ENCODE assay signal across 8 cellular contexts in the genomic region with DNA sequence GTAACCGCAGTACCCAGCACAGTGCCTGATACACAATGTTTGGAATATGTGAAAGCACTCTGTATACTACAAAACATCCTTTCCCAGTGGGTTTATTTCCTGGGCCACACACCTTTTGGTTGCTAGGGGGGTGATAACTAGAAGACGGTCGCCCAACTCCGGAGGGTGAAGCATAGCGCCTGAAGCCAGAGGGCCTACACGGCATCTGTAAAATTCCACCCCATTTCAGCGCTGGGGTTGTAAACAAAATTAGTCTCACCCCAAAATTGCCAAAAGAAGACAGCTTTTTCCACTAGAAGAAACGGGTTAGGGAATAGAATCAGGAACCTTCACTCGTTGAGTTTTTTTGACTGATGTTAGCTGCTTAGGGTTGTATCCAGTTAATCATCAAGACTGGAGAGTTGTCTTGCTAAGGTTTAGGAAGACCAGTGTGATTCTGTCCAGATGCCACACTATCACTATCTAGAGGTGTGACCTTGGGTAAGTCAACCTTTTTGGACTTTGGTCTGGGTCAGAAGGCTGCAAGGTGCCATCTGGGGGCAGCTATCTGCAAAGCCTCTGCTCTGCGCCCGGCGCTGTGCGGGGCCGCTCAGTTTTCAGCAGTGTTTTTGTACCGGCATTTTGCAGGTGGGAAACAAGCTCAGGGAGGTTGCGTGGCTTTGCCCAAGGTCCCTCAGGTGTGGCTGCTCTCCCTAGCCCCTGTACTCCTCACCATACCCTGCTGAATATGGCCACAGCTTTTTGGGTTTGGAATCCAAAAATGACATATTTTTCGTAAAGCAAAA. TPM values are rescaled to one million over a fixed set of nuclear protein-coding genes. Genes with fewer than 3 reads are reported as not detected.
DNase-seq lines count a peak whose midpoint lies in the region; ATAC-seq, FAIRE-seq and TF ChIP-seq lines count a peak whose summit lies in the region.

No MANE protein-coding gene starts in this region.

- H3K36me3 Mint-ChIP-seq in activated CD4-positive, alpha-beta T cell treated with anti-CD3 and anti-CD28 coated beads for 36 hours (ENCODE audit: low read depth) = peaks cover 1% of the 10 kb centered on the region

- no peak overlapping the region for H2AFZ ChIP-seq in HepG2 (ENCODE audit: low read length)

- intact Hi-C loops in activated CD4-positive, alpha-beta T cell treated with anti-CD3 and anti-CD28 coated beads for 36 hours (cut with DNase I, micrococcal nuclease) = no loop called here
- intact Hi-C loops in HepG2 (cut with micrococcal nuclease; ENCODE audit: unreplicated experiment) = loop anchor here (5.0 kb wide), 2 partner anchors 271 to 359 kb away; a partner anchor contains a TSS
- intact Hi-C loops in testis (cut with DNase I; ENCODE audit: low total_unique reads) = no loop called here

- peak overlapping the region; percentile 86 for H3K27ac Mint-ChIP-seq in activated CD4-positive, alpha-beta T cell treated with anti-CD3 and anti-CD28 coated beads for 36 hours

- H3K4me3 ChIP-seq in HepG2 (replicated peaks in 1 of 3; ENCODE audit: insufficient read depth in 1 of 3, low read depth in 2 of 3, low read length in 3 of 3) (peak overlapping the region; percentile 72 to 85 (median 74)), testis (peak overlapping the region in 1 of 2 donors; percentile 85)

- no peaks in the 10 kb centered on the region for H3K36me3 ChIP-seq in HepG2 (replicated peaks in 1 of 2; ENCODE audit: control insufficient read depth in 1 of 2, insufficient read depth in 2 of 2, low read length in 2 of 2)
- no peaks in the 10 kb centered on the region for H3K36me3 ChIP-seq in testis (ENCODE audit: low read depth, missing control alignments)

- no peak for DNase-seq in activated CD4-positive, alpha-beta T cell treated with anti-CD3 and anti-CD28 coated beads for 36 hours
- DNase-seq in activated CD4-positive, alpha-beta T cell treated with anti-CD3 and anti-CD28 coated beads for 1 hour = no peak
- DNase-seq in HepG2 (ENCODE audit: low spot score) (peak; percentile 83), testis (no peak), RPMI8226 (no peak)
- no peak for DNase-seq in stimulated activated CD4-positive, alpha-beta T cell treated with anti-CD3 and anti-CD28 coated beads, Interleukin-2, amount 100 ng/mL, for 48 hours
- DNase-seq in stimulated activated CD4-positive, alpha-beta T cell treated with anti-CD3 and anti-CD28 coated beads, Interleukin-15, amount 100 ng/mL, for 24 hours = no peak

- 0% methylated on average over 12 of the region's 17 CpGs for WGBS in HepG2 (ENCODE audit: low lambda C conversion rate)
- WGBS in testis, 2 donors = 53 to 54% methylated on average over 17 of the region's 17 CpGs

- FAIRE-seq in HepG2 (lab: Jason Lieb, UNC) = peak; percentile 55

- no peak for TF ChIP-seq RAD21 in HepG2 (CRISPR knock-in tag; IDR thresholded peaks at IDR 0.05)

- TF ChIP-seq EP300 in HepG2 (IDR thresholded peaks at IDR 0.05; ENCODE audit: low read depth in 2 of 2, low read length in 2 of 2) (peak in 1 of 2 experiments; percentile 77; a peak in 2 of 4 replicates), HepG2 (CRISPR knock-in tag; IDR thresholded peaks at IDR 0.05; ENCODE audit: borderline replicate concordance) (peak; percentile 56; the same call in 1 of the 2 replicates)

- TF ChIP-seq CTCF in HepG2 (CRISPR knock-in tag; IDR thresholded peaks at IDR 0.05) = peak; percentile 62
- TF ChIP-seq CTCF in testis (IDR thresholded peaks at IDR 0.05) = no peak

- H3K4me1 ChIP-seq in HepG2 (ENCODE audit: insufficient read depth, low read length) = peaks cover 62% of the 10 kb centered on the region
- peaks cover 52% of the 10 kb centered on the region for H3K4me1 ChIP-seq in testis

- no peaks in the 10 kb centered on the region for H3K27me3 Mint-ChIP-seq in activated CD4-positive, alpha-beta T cell treated with anti-CD3 and anti-CD28 coated beads for 36 hours

- H3K4me3 Mint-ChIP-seq in activated CD4-positive, alpha-beta T cell treated with anti-CD3 and anti-CD28 coated beads for 36 hours = peak overlapping the region; percentile 87

- peak overlapping the region; percentile 93 for H3K27ac ChIP-seq in angular gyrus (ENCODE audit: low read depth, low read length)
- peak overlapping the region; percentile 96 for H3K27ac ChIP-seq in HepG2 (ENCODE audit: extremely low read length, insufficient read depth, low read length)
- peak overlapping the region; percentile 92 to 98 for H3K27ac ChIP-seq in testis

- no peaks in the 10 kb centered on the region for H3K9me3 Mint-ChIP-seq in activated CD4-positive, alpha-beta T cell treated with anti-CD3 and anti-CD28 coated beads for 36 hours (ENCODE audit: low read depth)

- no peak for ATAC-seq in activated CD4-positive, alpha-beta T cell treated with anti-CD3 and anti-CD28 coated beads for 36 hours
- ATAC-seq in HepG2 = peak; percentile 53

- H4K20me1 ChIP-seq in HepG2 (ENCODE audit: insufficient read depth, low read length) = no peaks in the 10 kb centered on the region

- BruUV-seq in HepG2 (replicated peaks; lab: Mats Ljungman, UMichigan) = TSS peak; percentile 50

- peaks cover 7% of the 10 kb centered on the region for H3K79me2 ChIP-seq in HepG2 (ENCODE audit: insufficient read depth, low read length)

- H3K4me2 ChIP-seq in HepG2 (ENCODE audit: low read depth, low read length) = peak overlapping the region; percentile 96

- in situ Hi-C loops in HepG2 (cut with HindIII; ENCODE audit: extremely low pct_ligation_motif_present, low pct_unique_long_range_greater_than_20kb) = no loop called here

- H3K4me1 Mint-ChIP-seq in activated CD4-positive, alpha-beta T cell treated with anti-CD3 and anti-CD28 coated beads for 36 hours = peaks cover 44% of the 10 kb centered on the region

- peak; percentile 65 to 83 for TF ChIP-seq POLR2A in HepG2 (IDR thresholded peaks at IDR 0.05; ENCODE audit: insufficient read depth in 1 of 2, low read depth in 2 of 2, low read length in 2 of 2)
- TF ChIP-seq POLR2A in testis (IDR thresholded peaks at IDR 0.05) = no peak

- POLR2A ChIA-PET in activated CD4-positive, alpha-beta T cell treated with anti-CD3 and anti-CD28 coated beads for 36 hours (lab: Charles Lee) = interaction anchor here (0.6 kb wide), 1 partner anchor 1025 kb away, joined by 9 read pairs; no protein-coding TSS in a partner anchor
- POLR2A ChIA-PET in HepG2 (lab: Yijun Ruan, JAX) = interaction anchor here (0.6 to 2.9 kb wide), 15 partner anchors 12 to 614 kb away, joined by 3 to 14 read pairs (median 4); a partner anchor contains a TSS

- CTCF ChIA-PET in activated CD4-positive, alpha-beta T cell treated with anti-CD3 and anti-CD28 coated beads for 36 hours (lab: Charles Lee) = interaction anchor here (0.5 to 1.2 kb wide), 5 partner anchors 16 to 273 kb away, joined by 3 to 4 read pairs (median 4); a partner anchor contains a TSS
- CTCF ChIA-PET in HepG2 (lab: Yijun Ruan, JAX; ENCODE audit: low intra/inter-chr PET ratio, low total read pairs) = no interaction called here

- H3K9me3 ChIP-seq in HepG2 (ENCODE audit: low read length) = no peaks in the 10 kb centered on the region
- H3K9me3 ChIP-seq in testis = no peaks in the 10 kb centered on the region

- H3K9ac ChIP-seq in HepG2 (ENCODE audit: insufficient read depth, low read depth, low read length) = peak overlapping the region; percentile 98

- H3K27me3 ChIP-seq in HepG2 (ENCODE audit: control insufficient read depth in 1 of 2, insufficient read depth in 2 of 2, low read length in 2 of 2) (no peaks in the 10 kb centered on the region; a peak in 1 of 5 replicates), testis (no peaks in the 10 kb centered on the region)

RNA-seq across cellular contexts. Expression of a gene that starts 1.3 kb away (rescaled TPM):
- total RNA-seq in activated CD4-positive, alpha-beta T cell treated with anti-CD3 and anti-CD28 coated beads for 36 hours = 10 to 100 TPM; 15.4 to 16.4 TPM
- total RNA-seq in HepG2 (2016; rRNA removed; fragmentation: Illumina TruSeq; extraction: Trizol) (8.2 and 12.8 TPM in 2 replicates), testis (10 to 100 TPM; 41.4 to 55.4 TPM)
- 9.1 and 10.6 TPM in 2 replicates for total RNA-seq in HepG2 (2016; cell fraction: cytosol; rRNA removed; fragmentation: Illumina TruSeq; extraction: Trizol; ENCODE audit: low read depth)
- 8.4 and 10.7 TPM in 2 replicates for total RNA-seq in HepG2 (2016; cell fraction: insoluble cytoplasmic fraction; rRNA removed; fragmentation: Illumina TruSeq; extraction: Trizol)
- 9.6 and 11.1 TPM in 2 replicates for total RNA-seq in HepG2 (2016; cell fraction: membrane; rRNA removed; fragmentation: Illumina TruSeq; extraction: Trizol)
- 11.5 and 11.8 TPM in 2 replicates for total RNA-seq in HepG2 (2016; cell fraction: nucleus; rRNA removed; fragmentation: Illumina TruSeq; extraction: Trizol)
- polyA plus RNA-seq in HepG2 (2011; rRNA removed) (9.3 and 11.1 TPM in 2 replicates), testis (ENCODE audit: insufficient read depth, low read depth, low replicate concordance) (59.0 TPM)
- 5.1 and 6.1 TPM in 2 replicates for polyA plus RNA-seq in HepG2 (2011; cell fraction: cytosol; rRNA removed)
- polyA plus RNA-seq in HepG2 (2011; cell fraction: nucleus; rRNA removed) = 26.5 and 27.5 TPM in 2 replicates
- polyA plus RNA-seq in HepG2 (2012) = 4.2 and 5.2 TPM in 2 replicates
- polyA plus RNA-seq in HepG2 (2016; cell fraction: cytosol; fragmentation: Illumina TruSeq; extraction: Trizol; ENCODE audit: low read depth) = 1.3 and 1.6 TPM in 2 replicates
- 5.7 and 6.5 TPM in 2 replicates for polyA plus RNA-seq in HepG2 (2016; cell fraction: insoluble cytoplasmic fraction; fragmentation: Illumina TruSeq; extraction: Trizol; ENCODE audit: low read depth)
- polyA plus RNA-seq in HepG2 (2016; cell fraction: membrane; fragmentation: Illumina TruSeq; extraction: Trizol; ENCODE audit: low read depth) = 3.0 and 4.1 TPM in 2 replicates
- polyA plus RNA-seq in HepG2 (2016; cell fraction: nucleus; fragmentation: Illumina TruSeq; extraction: Trizol; ENCODE audit: insufficient read depth, low read depth) = 33.2 and 35.7 TPM in 2 replicates
- polyA minus RNA-seq in HepG2 (2011; rRNA and poly(A)+ RNA removed; ENCODE audit: low replicate concordance) = 7.4 and 14.9 TPM in 2 replicates
- polyA minus RNA-seq in HepG2 (2011; cell fraction: cytosol; rRNA and poly(A)+ RNA removed) = 4.6 and 4.8 TPM in 2 replicates
- polyA minus RNA-seq in HepG2 (2011; cell fraction: nucleus; rRNA and poly(A)+ RNA removed) = 11.6 and 11.8 TPM in 2 replicates

RNA-seq across cellular contexts. Expression of a gene that starts 15.9 kb away (rescaled TPM):
- 1 to 10 TPM; 6.5 to 6.6 TPM for total RNA-seq in activated CD4-positive, alpha-beta T cell treated with anti-CD3 and anti-CD28 coated beads for 36 hours
- 11.8 and 15.3 TPM in 2 replicates for total RNA-seq in HepG2 (2016; rRNA removed; fragmentation: Illumina TruSeq; extraction: Trizol)
- total RNA-seq in HepG2 (2016; cell fraction: cytosol; rRNA removed; fragmentation: Illumina TruSeq; extraction: Trizol; ENCODE audit: low read depth) = 7.0 and 12.1 TPM in 2 replicates
- total RNA-seq in HepG2 (2016; cell fraction: insoluble cytoplasmic fraction; rRNA removed; fragmentation: Illumina TruSeq; extraction: Trizol) = 10.5 and 15.8 TPM in 2 replicates
- total RNA-seq in HepG2 (2016; cell fraction: membrane; rRNA removed; fragmentation: Illumina TruSeq; extraction: Trizol) = 15.2 and 16.8 TPM in 2 replicates
- total RNA-seq in HepG2 (2016; cell fraction: nucleus; rRNA removed; fragmentation: Illumina TruSeq; extraction: Trizol) = 26.0 and 26.9 TPM in 2 replicates
- 16.9 and 17.6 TPM in 2 replicates for polyA plus RNA-seq in HepG2 (2011; rRNA removed)
- polyA plus RNA-seq in HepG2 (2011; cell fraction: cytosol; rRNA removed) = 10.7 and 15.6 TPM in 2 replicates
- polyA plus RNA-seq in HepG2 (2011; cell fraction: nucleus; rRNA removed) = 56.1 and 57.8 TPM in 2 replicates
- 7.0 and 8.7 TPM in 2 replicates for polyA plus RNA-seq in HepG2 (2012)
- polyA plus RNA-seq in HepG2 (2016; cell fraction: cytosol; fragmentation: Illumina TruSeq; extraction: Trizol; ENCODE audit: low read depth) = 13.9 and 14.7 TPM in 2 replicates
- polyA plus RNA-seq in HepG2 (2016; cell fraction: insoluble cytoplasmic fraction; fragmentation: Illumina TruSeq; extraction: Trizol; ENCODE audit: low read depth) = 15.1 and 15.7 TPM in 2 replicates
- 19.4 and 21.3 TPM in 2 replicates for polyA plus RNA-seq in HepG2 (2016; cell fraction: membrane; fragmentation: Illumina TruSeq; extraction: Trizol; ENCODE audit: low read depth)
- polyA plus RNA-seq in HepG2 (2016; cell fraction: nucleus; fragmentation: Illumina TruSeq; extraction: Trizol; ENCODE audit: insufficient read depth, low read depth) = 51.9 and 52.5 TPM in 2 replicates
- 4.3 and 8.7 TPM in 2 replicates for polyA minus RNA-seq in HepG2 (2011; rRNA and poly(A)+ RNA removed; ENCODE audit: low replicate concordance)
- 5.2 and 5.4 TPM in 2 replicates for polyA minus RNA-seq in HepG2 (2011; cell fraction: cytosol; rRNA and poly(A)+ RNA removed)
- polyA minus RNA-seq in HepG2 (2011; cell fraction: nucleus; rRNA and poly(A)+ RNA removed) = 29.5 and 42.1 TPM in 2 replicates
- total RNA-seq in testis = 100 to 1,000 TPM; 157 to 188 TPM
- 171 TPM for polyA plus RNA-seq in testis (ENCODE audit: insufficient read depth, low read depth, low replicate concordance)

RNA-seq across cellular contexts. Expression of a gene that starts 41.8 kb away (rescaled TPM):
- 10 to 100 TPM; 47.0 to 51.4 TPM for total RNA-seq in activated CD4-positive, alpha-beta T cell treated with anti-CD3 and anti-CD28 coated beads for 36 hours
- total RNA-seq in HepG2 (2016; rRNA removed; fragmentation: Illumina TruSeq; extraction: Trizol) (42.8 and 59.7 TPM in 2 replicates), testis (10 to 100 TPM; 55.1 to 70.1 TPM)
- 9.8 and 10.7 TPM in 2 replicates for total RNA-seq in HepG2 (2016; cell fraction: cytosol; rRNA removed; fragmentation: Illumina TruSeq; extraction: Trizol; ENCODE audit: low read depth)
- 42.0 and 63.9 TPM in 2 replicates for total RNA-seq in HepG2 (2016; cell fraction: insoluble cytoplasmic fraction; rRNA removed; fragmentation: Illumina TruSeq; extraction: Trizol)
- total RNA-seq in HepG2 (2016; cell fraction: membrane; rRNA removed; fragmentation: Illumina TruSeq; extraction: Trizol) = 19.4 and 21.7 TPM in 2 replicates
- total RNA-seq in HepG2 (2016; cell fraction: nucleus; rRNA removed; fragmentation: Illumina TruSeq; extraction: Trizol) = 14.1 and 15.2 TPM in 2 replicates
- polyA plus RNA-seq in HepG2 (2011; rRNA removed) (30.9 and 32.8 TPM in 2 replicates), testis (ENCODE audit: insufficient read depth, low read depth, low replicate concordance) (80.6 TPM)
- 37.0 and 48.8 TPM in 2 replicates for polyA plus RNA-seq in HepG2 (2011; cell fraction: cytosol; rRNA removed)
- polyA plus RNA-seq in HepG2 (2011; cell fraction: nucleus; rRNA removed) = 9.4 and 12.4 TPM in 2 replicates
- 22.1 and 22.3 TPM in 2 replicates for polyA plus RNA-seq in HepG2 (2012)
- 14.5 and 14.8 TPM in 2 replicates for polyA plus RNA-seq in HepG2 (2016; cell fraction: cytosol; fragmentation: Illumina TruSeq; extraction: Trizol; ENCODE audit: low read depth)
- polyA plus RNA-seq in HepG2 (2016; cell fraction: insoluble cytoplasmic fraction; fragmentation: Illumina TruSeq; extraction: Trizol; ENCODE audit: low read depth) = 70.2 and 75.7 TPM in 2 replicates
- 15.8 and 20.2 TPM in 2 replicates for polyA plus RNA-seq in HepG2 (2016; cell fraction: membrane; fragmentation: Illumina TruSeq; extraction: Trizol; ENCODE audit: low read depth)
- polyA plus RNA-seq in HepG2 (2016; cell fraction: nucleus; fragmentation: Illumina TruSeq; extraction: Trizol; ENCODE audit: insufficient read depth, low read depth) = 24.1 and 25.0 TPM in 2 replicates
- 47.0 and 60.6 TPM in 2 replicates for polyA minus RNA-seq in HepG2 (2011; rRNA and poly(A)+ RNA removed; ENCODE audit: low replicate concordance)
- polyA minus RNA-seq in HepG2 (2011; cell fraction: cytosol; rRNA and poly(A)+ RNA removed) = 13.5 and 13.8 TPM in 2 replicates
- 17.0 and 18.9 TPM in 2 replicates for polyA minus RNA-seq in HepG2 (2011; cell fraction: nucleus; rRNA and poly(A)+ RNA removed)

RNA-seq across cellular contexts. Expression of a gene that starts 41.9 kb away (rescaled TPM):
- 1 to 10 TPM; 5.6 to 6.9 TPM for total RNA-seq in activated CD4-positive, alpha-beta T cell treated with anti-CD3 and anti-CD28 coated beads for 36 hours
- 5.7 and 13.6 TPM in 2 replicates for total RNA-seq in HepG2 (2016; rRNA removed; fragmentation: Illumina TruSeq; extraction: Trizol)
- 1.9 and 2.0 TPM in 2 replicates for total RNA-seq in HepG2 (2016; cell fraction: cytosol; rRNA removed; fragmentation: Illumina TruSeq; extraction: Trizol; ENCODE audit: low read depth)
- 7.0 and 9.8 TPM in 2 replicates for total RNA-seq in HepG2 (2016; cell fraction: insoluble cytoplasmic fraction; rRNA removed; fragmentation: Illumina TruSeq; extraction: Trizol)
- total RNA-seq in HepG2 (2016; cell fraction: membrane; rRNA removed; fragmentation: Illumina TruSeq; extraction: Trizol) = 2.6 and 5.0 TPM in 2 replicates
- 7.5 and 9.3 TPM in 2 replicates for total RNA-seq in HepG2 (2016; cell fraction: nucleus; rRNA removed; fragmentation: Illumina TruSeq; extraction: Trizol)
- 3.5 and 4.6 TPM in 2 replicates for polyA plus RNA-seq in HepG2 (2011; rRNA removed)
- polyA plus RNA-seq in HepG2 (2011; cell fraction: cytosol; rRNA removed) = 2.6 and 2.7 TPM in 2 replicates
- 7.3 and 11.9 TPM in 2 replicates for polyA plus RNA-seq in HepG2 (2011; cell fraction: nucleus; rRNA removed)
- polyA plus RNA-seq in HepG2 (2012) = 3.2 and 3.8 TPM in 2 replicates
- 0.25 and 0.41 TPM in 2 replicates for polyA plus RNA-seq in HepG2 (2016; cell fraction: cytosol; fragmentation: Illumina TruSeq; extraction: Trizol; ENCODE audit: low read depth)
- polyA plus RNA-seq in HepG2 (2016; cell fraction: insoluble cytoplasmic fraction; fragmentation: Illumina TruSeq; extraction: Trizol; ENCODE audit: low read depth) = 3.3 and 5.5 TPM in 2 replicates
- polyA plus RNA-seq in HepG2 (2016; cell fraction: membrane; fragmentation: Illumina TruSeq; extraction: Trizol; ENCODE audit: low read depth) = 0.94 and 1.0 TPM in 2 replicates
- 8.0 and 10.0 TPM in 2 replicates for polyA plus RNA-seq in HepG2 (2016; cell fraction: nucleus; fragmentation: Illumina TruSeq; extraction: Trizol; ENCODE audit: insufficient read depth, low read depth)
- 12.3 and 15.8 TPM in 2 replicates for polyA minus RNA-seq in HepG2 (2011; rRNA and poly(A)+ RNA removed; ENCODE audit: low replicate concordance)
- 3.6 and 7.3 TPM in 2 replicates for polyA minus RNA-seq in HepG2 (2011; cell fraction: cytosol; rRNA and poly(A)+ RNA removed)
- polyA minus RNA-seq in HepG2 (2011; cell fraction: nucleus; rRNA and poly(A)+ RNA removed) = 8.8 and 9.8 TPM in 2 replicates
- total RNA-seq in testis = 10 to 100 TPM; 43.4 to 65.9 TPM
- 43.6 TPM for polyA plus RNA-seq in testis (ENCODE audit: insufficient read depth, low read depth, low replicate concordance)

Comparison
In these comparisons a context has a peak if more than half of its experiments do, and no peak if none do; other contexts are left out.
1. RNA of a gene that starts 15.9 kb away (total RNA-seq): 157 to 188 TPM in testis; 7.0 to 26.9 TPM in HepG2 and 6.5 to 6.6 TPM in activated CD4-positive, alpha-beta T cell treated with anti-CD3 and anti-CD28 coated beads for 36 hours; every median in the first group is over 4 times any median in the second.
2. Peak in every context shown above with its lines, with median percentiles within 50 percentile points of each other: H3K27ac ChIP-seq.